ENCODE assay signal across 1 cellular context in the genomic region with DNA sequence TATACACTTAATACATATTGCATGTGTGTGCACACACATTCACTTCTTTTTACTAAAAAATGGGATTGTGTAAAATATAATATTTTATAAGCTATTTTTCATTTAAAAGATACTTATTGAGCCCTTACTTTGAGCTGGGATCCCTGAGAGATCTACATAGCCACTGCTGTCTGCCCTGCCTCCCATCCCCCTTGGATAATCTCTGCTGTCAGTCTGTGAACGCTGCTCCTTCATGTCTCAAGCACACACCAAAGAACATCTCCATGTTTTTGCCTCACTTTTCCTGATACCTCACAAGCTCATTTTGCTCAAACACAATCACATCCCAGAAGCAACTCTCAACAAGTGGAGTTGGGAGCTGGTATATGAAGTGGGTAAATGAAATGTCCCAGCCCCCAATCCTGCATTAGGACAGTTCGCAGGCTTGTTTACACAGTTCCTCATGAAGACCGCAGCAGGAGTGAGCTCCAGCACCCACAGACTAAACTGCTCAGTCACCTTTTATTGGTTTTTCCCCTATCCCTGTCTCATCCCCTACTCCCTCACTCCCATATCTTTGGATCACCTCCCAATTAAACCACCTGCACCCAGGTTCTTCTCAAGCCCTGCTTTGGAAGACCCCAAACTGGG.
TF ChIP-seq lines count a peak whose summit lies in the region.

No MANE protein-coding gene starts in this region.

TF ChIP-seq in GM23338, 12 proteins besides CTCF, POLR2A, EP300 and RAD21 (continued from another document):
- TF ChIP-seq, protein P1, sequence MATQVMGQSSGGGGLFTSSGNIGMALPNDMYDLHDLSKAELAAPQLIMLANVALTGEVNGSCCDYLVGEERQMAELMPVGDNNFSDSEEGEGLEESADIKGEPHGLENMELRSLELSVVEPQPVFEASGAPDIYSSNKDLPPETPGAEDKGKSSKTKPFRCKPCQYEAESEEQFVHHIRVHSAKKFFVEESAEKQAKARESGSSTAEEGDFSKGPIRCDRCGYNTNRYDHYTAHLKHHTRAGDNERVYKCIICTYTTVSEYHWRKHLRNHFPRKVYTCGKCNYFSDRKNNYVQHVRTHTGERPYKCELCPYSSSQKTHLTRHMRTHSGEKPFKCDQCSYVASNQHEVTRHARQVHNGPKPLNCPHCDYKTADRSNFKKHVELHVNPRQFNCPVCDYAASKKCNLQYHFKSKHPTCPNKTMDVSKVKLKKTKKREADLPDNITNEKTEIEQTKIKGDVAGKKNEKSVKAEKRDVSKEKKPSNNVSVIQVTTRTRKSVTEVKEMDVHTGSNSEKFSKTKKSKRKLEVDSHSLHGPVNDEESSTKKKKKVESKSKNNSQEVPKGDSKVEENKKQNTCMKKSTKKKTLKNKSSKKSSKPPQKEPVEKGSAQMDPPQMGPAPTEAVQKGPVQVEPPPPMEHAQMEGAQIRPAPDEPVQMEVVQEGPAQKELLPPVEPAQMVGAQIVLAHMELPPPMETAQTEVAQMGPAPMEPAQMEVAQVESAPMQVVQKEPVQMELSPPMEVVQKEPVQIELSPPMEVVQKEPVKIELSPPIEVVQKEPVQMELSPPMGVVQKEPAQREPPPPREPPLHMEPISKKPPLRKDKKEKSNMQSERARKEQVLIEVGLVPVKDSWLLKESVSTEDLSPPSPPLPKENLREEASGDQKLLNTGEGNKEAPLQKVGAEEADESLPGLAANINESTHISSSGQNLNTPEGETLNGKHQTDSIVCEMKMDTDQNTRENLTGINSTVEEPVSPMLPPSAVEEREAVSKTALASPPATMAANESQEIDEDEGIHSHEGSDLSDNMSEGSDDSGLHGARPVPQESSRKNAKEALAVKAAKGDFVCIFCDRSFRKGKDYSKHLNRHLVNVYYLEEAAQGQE (IDR thresholded peaks at IDR 0.05; ENCODE audit: unreplicated experiment) = no peak
- TF ChIP-seq EZH2 (IDR thresholded peaks at IDR 0.05; ENCODE audit: low read depth, unreplicated experiment) = no peak
- no peak for TF ChIP-seq POLR2AphosphoS5 (IDR thresholded peaks at IDR 0.05; ENCODE audit: low read depth)
- TF ChIP-seq JUNB (IDR thresholded peaks at IDR 0.05; ENCODE audit: unreplicated experiment) = no peak
